Comparison of ENCODE assay signal across 9 cellular contexts in the genomic region with DNA sequence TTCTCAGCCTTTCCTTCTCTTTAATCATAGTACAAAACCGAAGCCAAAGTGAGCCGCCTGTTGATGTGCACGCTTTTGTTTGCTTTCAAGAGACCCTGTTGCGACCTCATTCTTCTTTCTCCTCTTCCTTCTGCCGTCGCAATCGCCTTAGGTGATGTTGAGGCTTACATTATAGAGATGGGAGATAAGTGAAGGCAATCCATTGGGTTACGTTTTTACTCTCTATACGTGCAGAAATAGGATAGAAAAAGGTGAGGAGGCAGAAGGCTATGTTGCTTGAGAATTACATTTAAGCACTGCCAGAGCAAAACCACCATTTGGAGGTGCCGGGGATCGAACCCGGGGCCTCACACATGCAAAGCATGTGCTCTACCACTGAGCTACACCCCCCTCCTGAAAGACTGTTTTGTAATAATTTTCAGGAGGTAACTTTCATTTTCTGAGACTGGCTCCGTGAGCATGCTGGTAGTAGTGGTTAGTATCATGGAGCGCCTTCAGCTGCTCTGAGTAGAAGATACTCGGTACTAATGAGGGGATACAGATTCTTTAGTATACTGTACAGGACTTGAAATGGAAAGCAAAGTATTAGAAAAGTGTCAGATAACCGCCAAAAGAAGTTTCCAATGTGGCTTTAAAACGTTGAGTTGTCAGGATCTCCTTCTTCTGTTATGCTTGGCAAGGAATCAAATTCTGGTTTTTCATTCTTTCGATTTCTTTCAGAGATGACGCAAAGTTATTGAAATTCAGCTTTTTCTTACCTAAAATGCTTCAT.
A peak's percentile ranks its signal among the peaks of the same experiment; 100 is the strongest.
DNase-seq lines count a peak whose midpoint lies in the region; ATAC-seq and TF ChIP-seq lines count a peak whose summit lies in the region.
"Had no signal": no experiment of that assay in that cellular context is flagged by ENCODE, and none has a peak within 500 bp of the region (broad histone marks: within the 10 kb centered on the region; RNA-seq: fewer than 3 reads in every experiment).

No MANE protein-coding gene starts in this region.

- intact Hi-C loops in lower lobe of right lung (cut with DNase I), result no loop called here

- DNase-seq in activated T-cell treated with anti-CD3 and anti-CD28 coated beads for 48 hours (ENCODE audit: low read depth) (peak; percentile 17), endodermal cell (peak; percentile 92), type B pancreatic cell (ENCODE audit: extremely low spot score, unreplicated experiment) (no peak), lower lobe of right lung (no peak), ureter (ENCODE audit: low spot score) (no peak)
- no peak for DNase-seq in activated T-cell treated with anti-CD3 and anti-CD28 coated beads, Interleukin-2, amount 50 U/mL, for 24 hours

- no peak overlapping the region for H3K27ac Mint-ChIP-seq in activated T-cell treated with anti-CD3 and anti-CD28 coated beads, Interleukin-2, amount 50 U/mL, for 24 hours
- H3K27ac Mint-ChIP-seq in endodermal cell, result peak overlapping the region; percentile 41
- H3K27ac Mint-ChIP-seq in type B pancreatic cell, result no peak overlapping the region

- peaks cover 59% of the 10 kb centered on the region for H3K27me3 Mint-ChIP-seq in activated T-cell treated with anti-CD3 and anti-CD28 coated beads, Interleukin-2, amount 50 U/mL, for 24 hours
- H3K27me3 Mint-ChIP-seq in endodermal cell (ENCODE audit: insufficient read depth), result peaks cover 78% of the 10 kb centered on the region
- H3K27me3 Mint-ChIP-seq in type B pancreatic cell, result peaks cover 89% of the 10 kb centered on the region

- H3K9ac ChIP-seq in OCI-LY3 (ENCODE audit: low read length) (peak overlapping the region; percentile 54), endodermal cell (ENCODE audit: extremely low read depth, low read length, poor library complexity, severe bottlenecking) (peak overlapping the region; percentile 35)
- H3K9ac ChIP-seq: BLaER1 had no signal

- H3K4me3 ChIP-seq in OCI-LY3 (ENCODE audit: low read length) (peak overlapping the region; percentile 79), endodermal cell (ENCODE audit: low read length) (peak overlapping the region; percentile 78), lower lobe of right lung (no peak overlapping the region)
- H3K4me3 ChIP-seq: BLaER1 had no signal

- peak overlapping the region; percentile 95 for H2AFZ ChIP-seq in OCI-LY3 (ENCODE audit: low read depth, low read length)

- H3K9me3 ChIP-seq in OCI-LY3 (ENCODE audit: insufficient read depth, low read length) (no peaks in the 10 kb centered on the region), endodermal cell (ENCODE audit: control insufficient read depth, low read length) (no peaks in the 10 kb centered on the region), lower lobe of right lung (no peaks in the 10 kb centered on the region)

- H3K36me3 ChIP-seq in OCI-LY3 (replicated peaks; ENCODE audit: low read depth, low read length), result no peaks in the 10 kb centered on the region
- H3K36me3 ChIP-seq in endodermal cell (ENCODE audit: control insufficient read depth, insufficient read depth, low read length), result no peaks in the 10 kb centered on the region
- no peaks in the 10 kb centered on the region for H3K36me3 ChIP-seq in lower lobe of right lung
- H3K36me3 ChIP-seq: BLaER1 had no signal

- no peaks in the 10 kb centered on the region for H4K20me1 ChIP-seq in OCI-LY3 (ENCODE audit: insufficient read depth, low read length)
- H4K20me1 ChIP-seq: BLaER1 had no signal

- TF ChIP-seq CTCF in OCI-LY3 (IDR thresholded peaks at IDR 0.05; ENCODE audit: low read depth, low read length), result no peak
- no peak for TF ChIP-seq CTCF in endodermal cell (conservative IDR thresholded peaks at IDR 0.05)
- TF ChIP-seq CTCF in type B pancreatic cell (conservative IDR thresholded peaks at IDR 0.05), result no peak
- no peak for TF ChIP-seq CTCF in lower lobe of right lung (IDR thresholded peaks at IDR 0.05)

- H3K27me3 ChIP-seq in OCI-LY3 (ENCODE audit: low read depth, low read length) (no peaks in the 10 kb centered on the region), endodermal cell (ENCODE audit: control insufficient read depth, insufficient read depth, low read length, poor library complexity, severe bottlenecking) (peaks cover 6% of the 10 kb centered on the region), lower lobe of right lung (ENCODE audit: low read depth) (peaks cover 70% of the 10 kb centered on the region)
- H3K27me3 ChIP-seq: BLaER1 had no signal

- H3K36me3 Mint-ChIP-seq in activated T-cell treated with anti-CD3 and anti-CD28 coated beads, Interleukin-2, amount 50 U/mL, for 24 hours (ENCODE audit: low read depth), result no peaks in the 10 kb centered on the region
- H3K36me3 Mint-ChIP-seq in endodermal cell (ENCODE audit: low read depth), result peaks cover 23% of the 10 kb centered on the region
- no peaks in the 10 kb centered on the region for H3K36me3 Mint-ChIP-seq in type B pancreatic cell

- H3K9me3 Mint-ChIP-seq in activated T-cell treated with anti-CD3 and anti-CD28 coated beads, Interleukin-2, amount 50 U/mL, for 24 hours, result no peaks in the 10 kb centered on the region
- H3K9me3 Mint-ChIP-seq in endodermal cell (peaks cover 1% of the 10 kb centered on the region), type B pancreatic cell (no peaks in the 10 kb centered on the region)

- ATAC-seq in GM21515 (IDR thresholded peaks at IDR 0.05; ENCODE audit: unreplicated experiment) (no peak), lower lobe of right lung (no peak)

- no peak overlapping the region for H3K4me3 Mint-ChIP-seq in activated T-cell treated with anti-CD3 and anti-CD28 coated beads, Interleukin-2, amount 50 U/mL, for 24 hours
- H3K4me3 Mint-ChIP-seq in endodermal cell (peak overlapping the region; percentile 64), type B pancreatic cell (peak overlapping the region; percentile 65)

- H3K4me1 Mint-ChIP-seq in activated T-cell treated with anti-CD3 and anti-CD28 coated beads, Interleukin-2, amount 50 U/mL, for 24 hours (ENCODE audit: low read depth), result no peaks in the 10 kb centered on the region
- H3K4me1 Mint-ChIP-seq in endodermal cell, result no peaks in the 10 kb centered on the region
- no peaks in the 10 kb centered on the region for H3K4me1 Mint-ChIP-seq in type B pancreatic cell (ENCODE audit: unreplicated experiment)

- no peaks in the 10 kb centered on the region for H3K79me2 ChIP-seq in OCI-LY3 (ENCODE audit: low read length)

- H3K4me1 ChIP-seq in OCI-LY3 (ENCODE audit: low read length) (peaks cover 8% of the 10 kb centered on the region; the same call in 1 of the 2 replicates), endodermal cell (ENCODE audit: control insufficient read depth, insufficient read depth, low read length) (no peaks in the 10 kb centered on the region), lower lobe of right lung (no peaks in the 10 kb centered on the region)
- H3K4me1 ChIP-seq: BLaER1 had no signal

- WGBS in endodermal cell (ENCODE audit: insufficient coverage in 1 of 2, insufficient read length in 1 of 2), 2 experiments, result 47 to 55% methylated on average over 13 to 19 of the region's 19 CpGs

- H3K27ac ChIP-seq in OCI-LY3 (ENCODE audit: low read length) (0 out of 2 replicates have a peak overlapping the region, but pooled peaks have one; percentile 32), endodermal cell (ENCODE audit: low read depth, low read length) (no peak overlapping the region), lower lobe of right lung (no peak overlapping the region)
- H3K27ac ChIP-seq: BLaER1 had no signal

- peak overlapping the region; percentile 76 for H3K4me2 ChIP-seq in OCI-LY3 (ENCODE audit: low read length)
- H3K4me2 ChIP-seq: BLaER1 had no signal

Comparison
In these comparisons a context has a peak if more than half of its experiments do, and no peak if none do; other contexts are left out.
1. DNase-seq: peak in activated T-cell treated with anti-CD3 and anti-CD28 coated beads for 48 hours (single experiment) and endodermal cell (single experiment); none in activated T-cell treated with anti-CD3 and anti-CD28 coated beads, Interleukin-2, amount 50 U/mL, for 24 hours (single experiment), type B pancreatic cell (single experiment), lower lobe of right lung (single experiment) and ureter (single experiment).